9 cellular contexts compared by ENCODE assay signal in genomic region chr22:46390652-46391301, GRCh38. TPM values are rescaled to one million over a fixed set of nuclear protein-coding genes. Genes with fewer than 3 reads are reported as not detected.
DNase-seq lines count a peak whose midpoint lies in the region; ATAC-seq, FAIRE-seq and TF ChIP-seq lines count a peak whose summit lies in the region.
"Had no signal": no experiment of that assay in that cellular context is flagged by ENCODE, and none has a peak within 500 bp of the region (broad histone marks: within the 10 kb centered on the region; RNA-seq: fewer than 3 reads in every experiment).

No MANE protein-coding gene starts in this region.

- ATAC-seq in right cardiac atrium (peak; percentile 43 to 57), GM21576 (IDR thresholded peaks at IDR 0.05; ENCODE audit: unreplicated experiment) (no peak), GM18909 (IDR thresholded peaks at IDR 0.05; ENCODE audit: poor library complexity, unreplicated experiment) (no peak)

- 49% methylated on average over 32 of the region's 32 CpGs for WGBS in right cardiac atrium
- 47 to 74% (median 52%) methylated on average over 32 of the region's 32 CpGs for WGBS in small intestine, 3 donors
- WGBS in lower leg skin, 2 donors: 65 to 67% methylated on average over 27 to 32 of the region's 32 CpGs

- DNase-seq in HT-29 (ENCODE audit: low spot score) (peak; percentile 73), right cardiac atrium (peak; percentile 62 to 88 (median 86)), small intestine (peak; percentile 68), lower leg skin (ENCODE audit: low spot score in 2 of 2) (no peak)
- DNase-seq in activated naive CD4-positive, alpha-beta T cell treated with anti-CD3 and anti-CD28 coated beads for 36 hours: no peak
- DNase-seq: activated B cell treated with CpG ODN at 0.5 μM for 24 hours had no signal

- TF ChIP-seq CTCF in VCaP (conservative IDR thresholded peaks at IDR 0.05) (peak; percentile 64), lower leg skin (IDR thresholded peaks at IDR 0.05) (no peak)

- TF ChIP-seq POLR2A in lower leg skin (IDR thresholded peaks at IDR 0.05): no peak

- no peaks in the 10 kb centered on the region for H3K27me3 Mint-ChIP-seq in activated naive CD4-positive, alpha-beta T cell treated with anti-CD3 and anti-CD28 coated beads for 36 hours (ENCODE audit: low read depth)
- H3K27me3 Mint-ChIP-seq: activated B cell treated with CpG ODN at 0.5 μM for 24 hours had no signal

- H3K9me3 Mint-ChIP-seq in activated naive CD4-positive, alpha-beta T cell treated with anti-CD3 and anti-CD28 coated beads for 36 hours: no peaks in the 10 kb centered on the region
- H3K9me3 Mint-ChIP-seq: activated B cell treated with CpG ODN at 0.5 μM for 24 hours had no signal

- no peak overlapping the region for H3K4me3 Mint-ChIP-seq in activated naive CD4-positive, alpha-beta T cell treated with anti-CD3 and anti-CD28 coated beads for 36 hours
- H3K4me3 Mint-ChIP-seq: activated B cell treated with CpG ODN at 0.5 μM for 24 hours had no signal

- H3K9me3 ChIP-seq in right cardiac atrium (ENCODE audit: control insufficient read depth, low read length) (no peaks in the 10 kb centered on the region), small intestine (ENCODE audit: control insufficient read depth, low read depth) (no peaks in the 10 kb centered on the region)

- H3K4me3 ChIP-seq in right cardiac atrium (ENCODE audit: low read length): no peak overlapping the region
- no peak overlapping the region for H3K4me3 ChIP-seq in small intestine (ENCODE audit: low read depth in 1 of 2, low read length in 2 of 2)
- H3K4me3 ChIP-seq in lower leg skin (ENCODE audit: low read depth, poor library complexity, severe bottlenecking): no peak overlapping the region

- no peaks in the 10 kb centered on the region for H3K36me3 Mint-ChIP-seq in activated naive CD4-positive, alpha-beta T cell treated with anti-CD3 and anti-CD28 coated beads for 36 hours (ENCODE audit: low read depth)

- no peaks in the 10 kb centered on the region for H3K4me1 ChIP-seq in right cardiac atrium (ENCODE audit: control insufficient read depth, insufficient read depth, low read length)
- H3K4me1 ChIP-seq in small intestine (ENCODE audit: control insufficient read depth in 2 of 2, insufficient read depth in 1 of 2, low read depth in 1 of 2, low read length in 1 of 2): no peaks in the 10 kb centered on the region

- FAIRE-seq in small intestine (lab: Jason Lieb, UNC): no peak

- intact Hi-C loops in right cardiac atrium (cut with DNase I): no loop called here
- intact Hi-C loops in activated naive CD4-positive, alpha-beta T cell treated with anti-CD3 and anti-CD28 coated beads for 36 hours (cut with micrococcal nuclease): no loop called here
- intact Hi-C loops in lower leg skin (cut with DNase I; ENCODE audit: low total_unique reads): no loop called here

- H3K4me1 Mint-ChIP-seq in activated naive CD4-positive, alpha-beta T cell treated with anti-CD3 and anti-CD28 coated beads for 36 hours (ENCODE audit: low read depth): peaks cover 3% of the 10 kb centered on the region
- H3K4me1 Mint-ChIP-seq: activated B cell treated with CpG ODN at 0.5 μM for 24 hours had no signal

- H3K27me3 ChIP-seq in right cardiac atrium (ENCODE audit: control insufficient read depth, insufficient read depth): no peaks in the 10 kb centered on the region
- H3K27me3 ChIP-seq in small intestine (ENCODE audit: control insufficient read depth in 2 of 2, insufficient read depth in 2 of 2, low read length in 2 of 2): no peaks in the 10 kb centered on the region

- no peaks in the 10 kb centered on the region for H3K36me3 ChIP-seq in small intestine (ENCODE audit: control insufficient read depth in 2 of 2, insufficient read depth in 2 of 2, low read length in 2 of 2)

- H3K27ac Mint-ChIP-seq in activated naive CD4-positive, alpha-beta T cell treated with anti-CD3 and anti-CD28 coated beads for 36 hours: no peak overlapping the region
- H3K27ac Mint-ChIP-seq: activated B cell treated with CpG ODN at 0.5 μM for 24 hours had no signal

- H3K27ac ChIP-seq in VCaP (peak overlapping the region; percentile 73), right cardiac atrium (ENCODE audit: low read length) (no peak overlapping the region), small intestine (ENCODE audit: low read depth in 1 of 2, low read length in 1 of 2) (no peak overlapping the region)

- CTCF ChIA-PET in activated naive CD4-positive, alpha-beta T cell treated with anti-CD3 and anti-CD28 coated beads for 36 hours (lab: Charles Lee): interaction anchor here (1.2 kb wide), 1 partner anchor 23 kb away, joined by 4 read pairs; no protein-coding TSS in a partner anchor

RNA-seq across cellular contexts. Expression of gene TRMU, which starts 55.3 kb away (rescaled TPM):
- total RNA-seq in HT-29 (2014; rRNA removed; shearing (Covaris generic)): 56.3 and 64.7 TPM in 2 replicates
- 10 to 100 TPM; 31.5 to 48.7 (median 38.9) TPM for total RNA-seq in right cardiac atrium
- 40.2 TPM for polyA plus RNA-seq in right cardiac atrium
- 10 to 100 TPM; 17.0 to 38.5 (median 30.2) TPM for polyA plus RNA-seq in small intestine
- total RNA-seq in activated naive CD4-positive, alpha-beta T cell treated with anti-CD3 and anti-CD28 coated beads for 36 hours: 10 to 100 TPM; 57.4 TPM
- total RNA-seq in lower leg skin: 10 to 100 TPM; 26.8 to 43.5 (median 32.7) TPM

Comparison
In these comparisons a context has a peak if more than half of its experiments do, and no peak if none do; other contexts are left out.
1. DNase-seq: peak in HT-29 (single experiment), right cardiac atrium (3 of 3) and small intestine (single experiment); none in activated naive CD4-positive, alpha-beta T cell treated with anti-CD3 and anti-CD28 coated beads for 36 hours (single experiment) and lower leg skin (0 of 2).
2. ATAC-seq: peak in right cardiac atrium (2 of 2); none in GM21576 (single experiment) and GM18909 (single experiment).